1 cellular context compared by ENCODE assay signal in the genomic region with DNA sequence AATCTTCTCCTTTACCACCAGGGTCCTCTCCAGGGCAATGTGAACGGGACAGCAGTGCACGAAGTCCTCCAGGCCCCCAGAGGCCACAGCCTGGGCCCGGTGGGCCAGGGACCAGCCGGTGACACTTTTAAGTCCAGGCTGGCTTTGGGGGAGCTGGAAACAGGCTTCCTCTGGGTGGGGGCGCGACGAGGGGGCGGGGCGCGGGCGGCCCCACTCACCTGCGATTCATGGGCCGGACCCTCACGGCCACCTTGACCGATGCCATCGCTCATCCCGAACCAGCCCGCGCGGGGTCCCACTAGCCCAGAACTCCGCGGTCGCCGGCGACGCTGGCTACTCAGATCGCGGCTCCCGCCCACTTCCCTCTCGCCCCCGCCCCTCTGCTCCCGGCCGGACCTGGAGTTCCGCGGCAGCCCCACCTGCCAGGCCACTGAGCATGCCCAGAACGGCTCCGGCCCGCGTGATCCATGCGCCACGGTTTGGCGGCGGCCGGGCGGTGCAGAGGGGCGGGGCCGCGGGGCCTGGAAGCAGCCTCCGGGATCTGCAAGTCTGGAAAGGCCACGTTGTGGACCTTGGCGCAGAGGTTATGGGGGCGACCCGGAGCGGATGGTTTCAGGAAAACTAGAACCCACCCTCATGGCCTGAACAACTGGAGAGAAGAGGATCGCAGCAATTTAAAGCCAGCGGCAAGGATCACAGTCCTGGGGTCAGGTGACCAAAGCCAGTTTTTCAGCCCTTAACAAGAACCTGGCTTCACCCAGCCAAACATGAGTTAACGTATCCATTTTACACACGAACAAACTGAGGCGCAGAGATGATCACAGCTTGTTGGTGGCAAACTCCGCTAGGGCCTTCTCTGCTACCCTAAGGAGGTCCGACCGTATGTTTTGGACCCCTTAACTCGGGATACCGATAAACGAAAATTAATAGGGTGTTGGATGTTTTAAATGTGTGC.
A peak's percentile ranks its signal among the peaks of the same experiment; 100 is the strongest.
TF ChIP-seq lines count a peak whose summit lies in the region.

A gene with protein sequence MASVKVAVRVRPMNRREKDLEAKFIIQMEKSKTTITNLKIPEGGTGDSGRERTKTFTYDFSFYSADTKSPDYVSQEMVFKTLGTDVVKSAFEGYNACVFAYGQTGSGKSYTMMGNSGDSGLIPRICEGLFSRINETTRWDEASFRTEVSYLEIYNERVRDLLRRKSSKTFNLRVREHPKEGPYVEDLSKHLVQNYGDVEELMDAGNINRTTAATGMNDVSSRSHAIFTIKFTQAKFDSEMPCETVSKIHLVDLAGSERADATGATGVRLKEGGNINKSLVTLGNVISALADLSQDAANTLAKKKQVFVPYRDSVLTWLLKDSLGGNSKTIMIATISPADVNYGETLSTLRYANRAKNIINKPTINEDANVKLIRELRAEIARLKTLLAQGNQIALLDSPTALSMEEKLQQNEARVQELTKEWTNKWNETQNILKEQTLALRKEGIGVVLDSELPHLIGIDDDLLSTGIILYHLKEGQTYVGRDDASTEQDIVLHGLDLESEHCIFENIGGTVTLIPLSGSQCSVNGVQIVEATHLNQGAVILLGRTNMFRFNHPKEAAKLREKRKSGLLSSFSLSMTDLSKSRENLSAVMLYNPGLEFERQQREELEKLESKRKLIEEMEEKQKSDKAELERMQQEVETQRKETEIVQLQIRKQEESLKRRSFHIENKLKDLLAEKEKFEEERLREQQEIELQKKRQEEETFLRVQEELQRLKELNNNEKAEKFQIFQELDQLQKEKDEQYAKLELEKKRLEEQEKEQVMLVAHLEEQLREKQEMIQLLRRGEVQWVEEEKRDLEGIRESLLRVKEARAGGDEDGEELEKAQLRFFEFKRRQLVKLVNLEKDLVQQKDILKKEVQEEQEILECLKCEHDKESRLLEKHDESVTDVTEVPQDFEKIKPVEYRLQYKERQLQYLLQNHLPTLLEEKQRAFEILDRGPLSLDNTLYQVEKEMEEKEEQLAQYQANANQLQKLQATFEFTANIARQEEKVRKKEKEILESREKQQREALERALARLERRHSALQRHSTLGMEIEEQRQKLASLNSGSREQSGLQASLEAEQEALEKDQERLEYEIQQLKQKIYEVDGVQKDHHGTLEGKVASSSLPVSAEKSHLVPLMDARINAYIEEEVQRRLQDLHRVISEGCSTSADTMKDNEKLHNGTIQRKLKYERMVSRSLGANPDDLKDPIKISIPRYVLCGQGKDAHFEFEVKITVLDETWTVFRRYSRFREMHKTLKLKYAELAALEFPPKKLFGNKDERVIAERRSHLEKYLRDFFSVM (N-terminal part only) (minus strand): TSS at position 438 of the 955 bp plus-strand sequence. CDS start 173 bp downstream, at position 265.

TF ChIP-seq in HEK293, 187 proteins besides CTCF, POLR2A, EP300 and RAD21 (continued from another document and continues in another):
- TF ChIP-seq ZNF157 (tag by site-specific recombination; IDR thresholded peaks at IDR 0.05) (no peak), ZNF560 (tag by site-specific recombination; IDR thresholded peaks at IDR 0.05; ENCODE audit: borderline replicate concordance) (no peak), ZNF670 (tag by site-specific recombination; IDR thresholded peaks at IDR 0.05; ENCODE audit: low read depth) (no peak), ZNF266 (tag by site-specific recombination; IDR thresholded peaks at IDR 0.05; ENCODE audit: low read depth) (no peak), ZNF514 (tag by site-specific recombination; IDR thresholded peaks at IDR 0.05) (no peak), ZNF16 (tag by site-specific recombination; IDR thresholded peaks at IDR 0.05; ENCODE audit: low read depth) (no peak), HOXA7 (CRISPR knock-in tag; IDR thresholded peaks at IDR 0.05; ENCODE audit: borderline replicate concordance) (no peak), ZNF701 (tag by site-specific recombination; IDR thresholded peaks at IDR 0.05) (no peak), KLF9 (tag by site-specific recombination; IDR thresholded peaks at IDR 0.05; ENCODE audit: low read depth) (peak; percentile 96), IKZF3 (tag by site-specific recombination; IDR thresholded peaks at IDR 0.05) (peak; percentile 61), KLF7 (tag by site-specific recombination; IDR thresholded peaks at IDR 0.05; ENCODE audit: borderline replicate concordance) (peak; percentile 46; the same call in 1 of the 2 replicates), ZNF175 (tag by site-specific recombination; IDR thresholded peaks at IDR 0.05) (no peak), ZNF366 (tag by site-specific recombination; conservative IDR thresholded peaks at IDR 0.05) (no peak), ZIC2 (tag by site-specific recombination; IDR thresholded peaks at IDR 0.05) (no peak), ZFP69B (tag by site-specific recombination; IDR thresholded peaks at IDR 0.05) (peak; percentile 76; the same call in 1 of the 2 replicates), ZNF302 (tag by site-specific recombination; IDR thresholded peaks at IDR 0.05; ENCODE audit: low read depth) (no peak), ZBTB17 (tag by site-specific recombination; IDR thresholded peaks at IDR 0.05) (no peak; the same call in 1 of the 2 replicates), KLF10 (tag by site-specific recombination; IDR thresholded peaks at IDR 0.05) (0 out of 2 replicates have a peak, but pooled peaks have one; percentile 27), ZNF629 (tag by site-specific recombination; IDR thresholded peaks at IDR 0.05) (no peak), ZXDB (tag by site-specific recombination; IDR thresholded peaks at IDR 0.05) (peak; percentile 35; the same call in 1 of the 2 replicates), ZNF747 (tag by site-specific recombination; IDR thresholded peaks at IDR 0.05) (no peak), ZNF23 (tag by site-specific recombination; IDR thresholded peaks at IDR 0.05; ENCODE audit: borderline replicate concordance) (no peak)
- TF ChIP-seq, protein P1, sequence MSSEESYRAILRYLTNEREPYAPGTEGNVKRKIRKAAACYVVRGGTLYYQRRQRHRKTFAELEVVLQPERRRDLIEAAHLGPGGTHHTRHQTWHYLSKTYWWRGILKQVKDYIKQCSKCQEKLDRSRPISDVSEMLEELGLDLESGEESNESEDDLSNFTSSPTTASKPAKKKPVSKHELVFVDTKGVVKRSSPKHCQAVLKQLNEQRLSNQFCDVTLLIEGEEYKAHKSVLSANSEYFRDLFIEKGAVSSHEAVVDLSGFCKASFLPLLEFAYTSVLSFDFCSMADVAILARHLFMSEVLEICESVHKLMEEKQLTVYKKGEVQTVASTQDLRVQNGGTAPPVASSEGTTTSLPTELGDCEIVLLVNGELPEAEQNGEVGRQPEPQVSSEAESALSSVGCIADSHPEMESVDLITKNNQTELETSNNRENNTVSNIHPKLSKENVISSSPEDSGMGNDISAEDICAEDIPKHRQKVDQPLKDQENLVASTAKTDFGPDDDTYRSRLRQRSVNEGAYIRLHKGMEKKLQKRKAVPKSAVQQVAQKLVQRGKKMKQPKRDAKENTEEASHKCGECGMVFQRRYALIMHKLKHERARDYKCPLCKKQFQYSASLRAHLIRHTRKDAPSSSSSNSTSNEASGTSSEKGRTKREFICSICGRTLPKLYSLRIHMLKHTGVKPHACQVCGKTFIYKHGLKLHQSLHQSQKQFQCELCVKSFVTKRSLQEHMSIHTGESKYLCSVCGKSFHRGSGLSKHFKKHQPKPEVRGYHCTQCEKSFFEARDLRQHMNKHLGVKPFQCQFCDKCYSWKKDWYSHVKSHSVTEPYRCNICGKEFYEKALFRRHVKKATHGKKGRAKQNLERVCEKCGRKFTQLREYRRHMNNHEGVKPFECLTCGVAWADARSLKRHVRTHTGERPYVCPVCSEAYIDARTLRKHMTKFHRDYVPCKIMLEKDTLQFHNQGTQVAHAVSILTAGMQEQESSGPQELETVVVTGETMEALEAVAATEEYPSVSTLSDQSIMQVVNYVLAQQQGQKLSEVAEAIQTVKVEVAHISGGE (tag by site-specific recombination; conservative IDR thresholded peaks at IDR 0.05; ENCODE audit: low read depth), result no peak
- TF ChIP-seq, protein P2, sequence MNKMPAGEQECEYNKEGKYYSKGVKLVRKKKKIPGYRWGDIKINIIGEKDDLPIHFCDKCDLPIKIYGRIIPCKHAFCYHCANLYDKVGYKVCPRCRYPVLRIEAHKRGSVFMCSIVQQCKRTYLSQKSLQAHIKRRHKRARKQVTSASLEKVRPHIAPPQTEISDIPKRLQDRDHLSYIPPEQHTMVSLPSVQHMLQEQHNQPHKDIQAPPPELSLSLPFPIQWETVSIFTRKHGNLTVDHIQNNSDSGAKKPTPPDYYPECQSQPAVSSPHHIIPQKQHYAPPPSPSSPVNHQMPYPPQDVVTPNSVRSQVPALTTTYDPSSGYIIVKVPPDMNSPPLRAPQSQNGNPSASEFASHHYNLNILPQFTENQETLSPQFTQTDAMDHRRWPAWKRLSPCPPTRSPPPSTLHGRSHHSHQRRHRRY (tag by site-specific recombination; IDR thresholded peaks at IDR 0.05), result no peak
- TF ChIP-seq, protein P3, sequence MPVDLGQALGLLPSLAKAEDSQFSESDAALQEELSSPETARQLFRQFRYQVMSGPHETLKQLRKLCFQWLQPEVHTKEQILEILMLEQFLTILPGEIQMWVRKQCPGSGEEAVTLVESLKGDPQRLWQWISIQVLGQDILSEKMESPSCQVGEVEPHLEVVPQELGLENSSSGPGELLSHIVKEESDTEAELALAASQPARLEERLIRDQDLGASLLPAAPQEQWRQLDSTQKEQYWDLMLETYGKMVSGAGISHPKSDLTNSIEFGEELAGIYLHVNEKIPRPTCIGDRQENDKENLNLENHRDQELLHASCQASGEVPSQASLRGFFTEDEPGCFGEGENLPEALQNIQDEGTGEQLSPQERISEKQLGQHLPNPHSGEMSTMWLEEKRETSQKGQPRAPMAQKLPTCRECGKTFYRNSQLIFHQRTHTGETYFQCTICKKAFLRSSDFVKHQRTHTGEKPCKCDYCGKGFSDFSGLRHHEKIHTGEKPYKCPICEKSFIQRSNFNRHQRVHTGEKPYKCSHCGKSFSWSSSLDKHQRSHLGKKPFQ (tag by site-specific recombination; IDR thresholded peaks at IDR 0.05), result no peak
- TF ChIP-seq, protein P4, sequence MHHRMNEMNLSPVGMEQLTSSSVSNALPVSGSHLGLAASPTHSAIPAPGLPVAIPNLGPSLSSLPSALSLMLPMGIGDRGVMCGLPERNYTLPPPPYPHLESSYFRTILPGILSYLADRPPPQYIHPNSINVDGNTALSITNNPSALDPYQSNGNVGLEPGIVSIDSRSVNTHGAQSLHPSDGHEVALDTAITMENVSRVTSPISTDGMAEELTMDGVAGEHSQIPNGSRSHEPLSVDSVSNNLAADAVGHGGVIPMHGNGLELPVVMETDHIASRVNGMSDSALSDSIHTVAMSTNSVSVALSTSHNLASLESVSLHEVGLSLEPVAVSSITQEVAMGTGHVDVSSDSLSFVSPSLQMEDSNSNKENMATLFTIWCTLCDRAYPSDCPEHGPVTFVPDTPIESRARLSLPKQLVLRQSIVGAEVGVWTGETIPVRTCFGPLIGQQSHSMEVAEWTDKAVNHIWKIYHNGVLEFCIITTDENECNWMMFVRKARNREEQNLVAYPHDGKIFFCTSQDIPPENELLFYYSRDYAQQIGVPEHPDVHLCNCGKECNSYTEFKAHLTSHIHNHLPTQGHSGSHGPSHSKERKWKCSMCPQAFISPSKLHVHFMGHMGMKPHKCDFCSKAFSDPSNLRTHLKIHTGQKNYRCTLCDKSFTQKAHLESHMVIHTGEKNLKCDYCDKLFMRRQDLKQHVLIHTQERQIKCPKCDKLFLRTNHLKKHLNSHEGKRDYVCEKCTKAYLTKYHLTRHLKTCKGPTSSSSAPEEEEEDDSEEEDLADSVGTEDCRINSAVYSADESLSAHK (tag by site-specific recombination; IDR thresholded peaks at IDR 0.05), result peak; percentile 92
- TF ChIP-seq, protein P5, sequence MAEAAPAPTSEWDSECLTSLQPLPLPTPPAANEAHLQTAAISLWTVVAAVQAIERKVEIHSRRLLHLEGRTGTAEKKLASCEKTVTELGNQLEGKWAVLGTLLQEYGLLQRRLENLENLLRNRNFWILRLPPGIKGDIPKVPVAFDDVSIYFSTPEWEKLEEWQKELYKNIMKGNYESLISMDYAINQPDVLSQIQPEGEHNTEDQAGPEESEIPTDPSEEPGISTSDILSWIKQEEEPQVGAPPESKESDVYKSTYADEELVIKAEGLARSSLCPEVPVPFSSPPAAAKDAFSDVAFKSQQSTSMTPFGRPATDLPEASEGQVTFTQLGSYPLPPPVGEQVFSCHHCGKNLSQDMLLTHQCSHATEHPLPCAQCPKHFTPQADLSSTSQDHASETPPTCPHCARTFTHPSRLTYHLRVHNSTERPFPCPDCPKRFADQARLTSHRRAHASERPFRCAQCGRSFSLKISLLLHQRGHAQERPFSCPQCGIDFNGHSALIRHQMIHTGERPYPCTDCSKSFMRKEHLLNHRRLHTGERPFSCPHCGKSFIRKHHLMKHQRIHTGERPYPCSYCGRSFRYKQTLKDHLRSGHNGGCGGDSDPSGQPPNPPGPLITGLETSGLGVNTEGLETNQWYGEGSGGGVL (tag by site-specific recombination; IDR thresholded peaks at IDR 0.05), result no peak
- TF ChIP-seq, protein P6, sequence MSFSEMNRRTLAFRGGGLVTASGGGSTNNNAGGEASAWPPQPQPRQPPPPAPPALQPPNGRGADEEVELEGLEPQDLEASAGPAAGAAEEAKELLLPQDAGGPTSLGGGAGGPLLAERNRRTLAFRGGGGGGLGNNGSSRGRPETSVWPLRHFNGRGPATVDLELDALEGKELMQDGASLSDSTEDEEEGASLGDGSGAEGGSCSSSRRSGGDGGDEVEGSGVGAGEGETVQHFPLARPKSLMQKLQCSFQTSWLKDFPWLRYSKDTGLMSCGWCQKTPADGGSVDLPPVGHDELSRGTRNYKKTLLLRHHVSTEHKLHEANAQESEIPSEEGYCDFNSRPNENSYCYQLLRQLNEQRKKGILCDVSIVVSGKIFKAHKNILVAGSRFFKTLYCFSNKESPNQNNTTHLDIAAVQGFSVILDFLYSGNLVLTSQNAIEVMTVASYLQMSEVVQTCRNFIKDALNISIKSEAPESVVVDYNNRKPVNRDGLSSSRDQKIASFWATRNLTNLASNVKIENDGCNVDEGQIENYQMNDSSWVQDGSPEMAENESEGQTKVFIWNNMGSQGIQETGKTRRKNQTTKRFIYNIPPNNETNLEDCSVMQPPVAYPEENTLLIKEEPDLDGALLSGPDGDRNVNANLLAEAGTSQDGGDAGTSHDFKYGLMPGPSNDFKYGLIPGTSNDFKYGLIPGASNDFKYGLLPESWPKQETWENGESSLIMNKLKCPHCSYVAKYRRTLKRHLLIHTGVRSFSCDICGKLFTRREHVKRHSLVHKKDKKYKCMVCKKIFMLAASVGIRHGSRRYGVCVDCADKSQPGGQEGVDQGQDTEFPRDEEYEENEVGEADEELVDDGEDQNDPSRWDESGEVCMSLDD (tag by site-specific recombination; IDR thresholded peaks at IDR 0.05), result no peak
- TF ChIP-seq, protein P7, sequence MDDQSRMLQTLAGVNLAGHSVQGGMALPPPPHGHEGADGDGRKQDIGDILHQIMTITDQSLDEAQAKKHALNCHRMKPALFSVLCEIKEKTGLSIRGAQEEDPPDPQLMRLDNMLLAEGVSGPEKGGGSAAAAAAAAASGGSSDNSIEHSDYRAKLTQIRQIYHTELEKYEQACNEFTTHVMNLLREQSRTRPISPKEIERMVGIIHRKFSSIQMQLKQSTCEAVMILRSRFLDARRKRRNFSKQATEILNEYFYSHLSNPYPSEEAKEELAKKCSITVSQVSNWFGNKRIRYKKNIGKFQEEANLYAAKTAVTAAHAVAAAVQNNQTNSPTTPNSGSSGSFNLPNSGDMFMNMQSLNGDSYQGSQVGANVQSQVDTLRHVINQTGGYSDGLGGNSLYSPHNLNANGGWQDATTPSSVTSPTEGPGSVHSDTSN (CRISPR knock-in tag; IDR thresholded peaks at IDR 0.05), result peak; percentile 73; the same call in 1 of the 2 replicates
- TF ChIP-seq, protein P8, sequence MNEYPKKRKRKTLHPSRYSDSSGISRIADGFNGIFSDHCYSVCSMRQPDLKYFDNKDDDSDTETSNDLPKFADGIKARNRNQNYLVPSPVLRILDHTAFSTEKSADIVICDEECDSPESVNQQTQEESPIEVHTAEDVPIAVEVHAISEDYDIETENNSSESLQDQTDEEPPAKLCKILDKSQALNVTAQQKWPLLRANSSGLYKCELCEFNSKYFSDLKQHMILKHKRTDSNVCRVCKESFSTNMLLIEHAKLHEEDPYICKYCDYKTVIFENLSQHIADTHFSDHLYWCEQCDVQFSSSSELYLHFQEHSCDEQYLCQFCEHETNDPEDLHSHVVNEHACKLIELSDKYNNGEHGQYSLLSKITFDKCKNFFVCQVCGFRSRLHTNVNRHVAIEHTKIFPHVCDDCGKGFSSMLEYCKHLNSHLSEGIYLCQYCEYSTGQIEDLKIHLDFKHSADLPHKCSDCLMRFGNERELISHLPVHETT (tag by site-specific recombination; IDR thresholded peaks at IDR 0.05), result no peak
